23 cellular contexts compared by ENCODE assay signal in genomic region chr3:104461431-104461830, GRCh38.
DNase-seq lines count a peak whose midpoint lies in the region; ATAC-seq, FAIRE-seq and TF ChIP-seq lines count a peak whose summit lies in the region.
"Had no signal": no experiment of that assay in that cellular context is flagged by ENCODE, and none has a peak within 500 bp of the region (broad histone marks: within the 10 kb centered on the region; RNA-seq: fewer than 3 reads in every experiment).

No MANE protein-coding gene starts in this region.

- H3K23me2 ChIP-seq in H9 (ENCODE audit: insufficient read length, low read depth, low read length, poor library complexity, severe bottlenecking), result no peaks in the 10 kb centered on the region

- no peak overlapping the region for H4K5ac ChIP-seq in H9 (ENCODE audit: insufficient read length, low read depth, low read length)

- no CpG with 5 or more reads among the region's 1 CpG for WGBS in H9 (ENCODE audit: extremely low coverage, insufficient read length, low lambda C conversion rate)
- WGBS in trophoblast cell (ENCODE audit: extremely low coverage, insufficient coverage, insufficient read length), result no CpG with 5 or more reads among the region's 1 CpG

- no peaks in the 10 kb centered on the region for H3K4me1 ChIP-seq in H9 (ENCODE audit: insufficient read depth, low read length)
- H3K4me1 ChIP-seq in iPS-20b (ENCODE audit: insufficient read depth, low read length), result peaks cover 11% of the 10 kb centered on the region; the same call in 1 of the 2 replicates
- H3K4me1 ChIP-seq in trophoblast cell (ENCODE audit: control insufficient read depth in 1 of 2, insufficient read depth in 2 of 2, low read length in 2 of 2), result peaks cover 5 to 8% of the 10 kb centered on the region in 2 experiments
- H3K4me1 ChIP-seq in kidney (ENCODE audit: control insufficient read depth in 1 of 2, insufficient read depth in 1 of 2, low read depth in 1 of 2, low read length in 2 of 2), result peaks cover 0 to 3% of the 10 kb centered on the region in 2 donors

- no peak overlapping the region for H3K4me3 ChIP-seq in iPS-20b (ENCODE audit: low read length)
- no peak overlapping the region for H3K4me3 ChIP-seq in trophoblast cell (ENCODE audit: low read depth, low read length)
- H3K4me3 ChIP-seq in kidney (ENCODE audit: low read length in 2 of 2), result no peak overlapping the region
- H3K4me3 ChIP-seq: heart right ventricle had no signal

- no peak overlapping the region for H3K14ac ChIP-seq in H9 (ENCODE audit: insufficient read depth, low read length)
- no peak overlapping the region for H3K14ac ChIP-seq in trophoblast cell (ENCODE audit: low read length)

- H3K79me1 ChIP-seq in H9 (ENCODE audit: insufficient read depth, low read depth, low read length, poor library complexity, severe bottlenecking) (no peaks in the 10 kb centered on the region), trophoblast cell (ENCODE audit: low read length) (peaks cover 3% of the 10 kb centered on the region)

- H3K36me3 Mint-ChIP-seq in H9 (ENCODE audit: insufficient read depth in 1 of 3, low read depth in 3 of 3) (peaks cover 6 to 16% (median 8%) of the 10 kb centered on the region in 3 experiments; a peak in 6 of 7 replicates), WTC11 (peaks cover 15% of the 10 kb centered on the region)
- H3K36me3 Mint-ChIP-seq: activated naive CD8-positive, alpha-beta T cell; CD4-positive, CD25-positive, alpha-beta regulatory T cell; naive thymus-derived CD4-positive, alpha-beta T cell; type B pancreatic cell had no signal

- no peaks in the 10 kb centered on the region for H3K79me2 ChIP-seq in H9 (ENCODE audit: insufficient read depth, low read length)
- no peaks in the 10 kb centered on the region for H3K79me2 ChIP-seq in trophoblast cell (ENCODE audit: control insufficient read depth, insufficient read depth, low read length, poor library complexity)

- no peak overlapping the region for H3K4me3 Mint-ChIP-seq in H9
- H3K4me3 Mint-ChIP-seq in WTC11, result no peak overlapping the region
- H3K4me3 Mint-ChIP-seq: activated B cell treated with CpG ODN at 0.5 μM for 24 hours; activated naive CD8-positive, alpha-beta T cell; activated T-helper 17 cell treated with anti-CD3 and anti-CD28 coated beads, Interleukin-2, amount 50 U/mL, for 72 hours; CD4-positive, CD25-positive, alpha-beta regulatory T cell; endodermal cell; IgD-negative memory B cell; naive thymus-derived CD4-positive, alpha-beta T cell had no signal

- no peak overlapping the region for H3K56ac ChIP-seq in H9 (ENCODE audit: insufficient read length, low read depth, low read length)

- FAIRE-seq in kidney (lab: Jason Lieb, UNC), result no peak
- FAIRE-seq: GM12891, small intestine had no signal

- H3K36me3 ChIP-seq in iPS-20b (ENCODE audit: insufficient read depth, low read depth, low read length), result no peaks in the 10 kb centered on the region
- no peaks in the 10 kb centered on the region for H3K36me3 ChIP-seq in trophoblast cell (ENCODE audit: control insufficient read depth in 1 of 2, insufficient read depth in 2 of 2, low read length in 2 of 2)
- H3K36me3 ChIP-seq in kidney (ENCODE audit: control insufficient read depth in 1 of 2, insufficient read depth in 2 of 2, low read length in 2 of 2), result no peaks in the 10 kb centered on the region
- H3K36me3 ChIP-seq: heart right ventricle had no signal

- H3K4me1 Mint-ChIP-seq in H9 (peaks cover 10 to 12% of the 10 kb centered on the region in 2 experiments), WTC11 (peaks cover 14% of the 10 kb centered on the region)
- H3K4me1 Mint-ChIP-seq: activated T-helper 17 cell treated with anti-CD3 and anti-CD28 coated beads, Interleukin-2, amount 50 U/mL, for 72 hours; CD4-positive, CD25-positive, alpha-beta regulatory T cell; naive thymus-derived CD4-positive, alpha-beta T cell had no signal

- intact Hi-C loops in kidney (cut with DNase I), result no loop called here

- H3T11ph ChIP-seq in H9 (ENCODE audit: low read length), result no peak overlapping the region

- no peak overlapping the region for H2BK5ac ChIP-seq in H9 (ENCODE audit: insufficient read length, low read length)
- H2BK5ac ChIP-seq in trophoblast cell (ENCODE audit: low read depth, low read length, poor library complexity), result no peak overlapping the region

- H2AK5ac ChIP-seq in H9 (ENCODE audit: insufficient read length, low read length) (no peak overlapping the region), trophoblast cell (ENCODE audit: low read length) (no peak overlapping the region)

- DNase-seq in H9 (no peak), WTC11 (ENCODE audit: low spot score) (no peak), trophoblast cell (no peak), kidney (no peak), activated gamma-delta T cell (lab: John Stamatoyannopoulos, UW) (no peak)
- DNase-seq: activated B cell treated with CpG ODN at 0.5 μM for 24 hours; activated CD4-positive, alpha-beta T cell treated with anti-CD3 and anti-CD28 coated beads, Interleukin-2, amount 50 U/mL, for 4 hours; activated CD8-positive, alpha-beta memory T cell treated with anti-CD3 and anti-CD28 coated beads, Interleukin-2, amount 50 U/mL, for 48 hours; CD4-positive, CD25-positive, alpha-beta regulatory T cell; heart right ventricle; naive thymus-derived CD4-positive, alpha-beta T cell; NCI-H510A; occipital lobe; small intestine had no signal

- H2BK120ac ChIP-seq in H9 (ENCODE audit: low read depth, low read length, poor library complexity, severe bottlenecking) (no peak overlapping the region), trophoblast cell (ENCODE audit: insufficient read depth, low read length, poor library complexity) (no peak overlapping the region)

- H2AFZ ChIP-seq in H9 (ENCODE audit: low read length) (no peak overlapping the region), trophoblast cell (ENCODE audit: insufficient read depth, low read length, poor library complexity) (no peak overlapping the region)

- no peaks in the 10 kb centered on the region for H3K27me3 ChIP-seq in H9 (ENCODE audit: insufficient read depth, low read length)
- no peaks in the 10 kb centered on the region for H3K27me3 ChIP-seq in iPS-20b (ENCODE audit: insufficient read depth, low read length)
- no peaks in the 10 kb centered on the region for H3K27me3 ChIP-seq in trophoblast cell (ENCODE audit: insufficient read depth, low read length)
- H3K27me3 ChIP-seq: heart right ventricle had no signal

- no peak overlapping the region for H3K27ac ChIP-seq in H9 (ENCODE audit: insufficient read length, low read depth, low read length)
- H3K27ac ChIP-seq in iPS-20b (ENCODE audit: low read length), result no peak overlapping the region
- peak overlapping the region; percentile 55 for H3K27ac ChIP-seq in trophoblast cell (ENCODE audit: low read depth, low read length)
- H3K27ac ChIP-seq in kidney (ENCODE audit: low read depth in 2 of 2, low read length in 2 of 2), result no peak overlapping the region
- H3K27ac ChIP-seq: heart right ventricle had no signal

- H3K23ac ChIP-seq in H9 (ENCODE audit: insufficient read length, low read depth, low read length) (no peak overlapping the region), trophoblast cell (ENCODE audit: low read length) (no peak overlapping the region)

- POLR2A ChIA-PET in WTC11 (lab: Charles Lee), result interaction anchor here (1.2 kb wide), 1 partner anchor 469 kb away, joined by 3 read pairs; no protein-coding TSS in a partner anchor

- H3K27ac Mint-ChIP-seq in H9, result peak overlapping the region in 2 of 3 experiments; percentile 5 to 52; a peak in 2 of 7 replicates
- H3K27ac Mint-ChIP-seq in WTC11, result peak overlapping the region; percentile 67; the same call in 1 of the 2 replicates
- H3K27ac Mint-ChIP-seq: activated naive CD8-positive, alpha-beta T cell; activated T-helper 17 cell treated with anti-CD3 and anti-CD28 coated beads, Interleukin-2, amount 50 U/mL, for 72 hours; CD4-positive, CD25-positive, alpha-beta regulatory T cell; endodermal cell; IgD-negative memory B cell; naive thymus-derived CD4-positive, alpha-beta T cell had no signal

- H3K4ac ChIP-seq in H9 (ENCODE audit: low read depth, low read length) (no peak overlapping the region), trophoblast cell (ENCODE audit: low read depth, low read length) (no peak overlapping the region)

- TF ChIP-seq CTCF in H9 (conservative IDR thresholded peaks at IDR 0.05), result no peak
- TF ChIP-seq CTCF in WTC11 (IDR thresholded peaks at IDR 0.05), result no peak
- no peak for TF ChIP-seq CTCF in kidney (IDR thresholded peaks at IDR 0.05; ENCODE audit: borderline replicate concordance, extremely low read depth, insufficient read depth)

- H4K91ac ChIP-seq in H9 (ENCODE audit: insufficient read length, low read depth, low read length) (no peak overlapping the region), trophoblast cell (ENCODE audit: low read depth, low read length) (no peak overlapping the region)

- no peak overlapping the region for H2BK20ac ChIP-seq in H9 (ENCODE audit: low read depth, low read length, poor library complexity, severe bottlenecking)

- no peaks in the 10 kb centered on the region for H3K9me3 ChIP-seq in H9 (ENCODE audit: control insufficient read depth, low read depth, low read length)
- H3K9me3 ChIP-seq in iPS-20b (ENCODE audit: insufficient read depth, low read depth, low read length), result no peaks in the 10 kb centered on the region
- no peaks in the 10 kb centered on the region for H3K9me3 ChIP-seq in trophoblast cell (ENCODE audit: insufficient read depth, low read depth, low read length)
- H3K9me3 ChIP-seq in kidney (ENCODE audit: control insufficient read depth in 1 of 2, low read length in 2 of 2), result no peaks in the 10 kb centered on the region

- H4K12ac ChIP-seq in trophoblast cell (ENCODE audit: low read depth, low read length), result no peak overlapping the region

- H3K9ac ChIP-seq in H9 (ENCODE audit: extremely low read depth, insufficient read length, low read length) (no peak overlapping the region), iPS-20b (ENCODE audit: low read depth, low read length) (peak overlapping the region; percentile 16; the same call in 1 of the 2 replicates), trophoblast cell (ENCODE audit: low read length) (no peak overlapping the region), kidney (ENCODE audit: low read length in 2 of 2) (no peak overlapping the region)

- no peak for ATAC-seq in WTC11
- ATAC-seq in GM18873 (IDR thresholded peaks at IDR 0.05; ENCODE audit: low FRiP score, unreplicated experiment), result no peak
- ATAC-seq: activated T-helper 17 cell treated with anti-CD3 and anti-CD28 coated beads, Interleukin-2, amount 50 U/mL, for 72 hours; esophagus mucosa; naive thymus-derived CD4-positive, alpha-beta T cell had no signal

- H4K8ac ChIP-seq in H9 (replicated peaks; ENCODE audit: insufficient read length, low read depth, low read length), result no peak overlapping the region
- no peak overlapping the region for H4K8ac ChIP-seq in trophoblast cell (ENCODE audit: low read depth, low read length)

- H3K9me3 Mint-ChIP-seq in H9 (peaks cover 17 to 19% of the 10 kb centered on the region in 2 experiments; a peak in 4 of 5 replicates), WTC11 (peaks cover 25% of the 10 kb centered on the region)
- H3K9me3 Mint-ChIP-seq: activated T-helper 17 cell treated with anti-CD3 and anti-CD28 coated beads, Interleukin-2, amount 50 U/mL, for 72 hours had no signal

- H2BK15ac ChIP-seq in H9 (ENCODE audit: low read depth, low read length), result no peak overlapping the region

- H4K20me1 ChIP-seq in H9 (ENCODE audit: control insufficient read depth, insufficient read depth, insufficient read length), result no peaks in the 10 kb centered on the region

- H2BK12ac ChIP-seq in H9 (ENCODE audit: insufficient read length, low read depth, low read length), result no peak overlapping the region
- no peak overlapping the region for H2BK12ac ChIP-seq in trophoblast cell (ENCODE audit: low read length)

- no peak overlapping the region for H3K18ac ChIP-seq in H9 (ENCODE audit: insufficient read length, low read depth, low read length)
- no peak overlapping the region for H3K18ac ChIP-seq in trophoblast cell (ENCODE audit: low read length)

- CTCF ChIA-PET in WTC11 (lab: Charles Lee), result interaction anchor here (0.6 to 1.6 kb wide), 13 partner anchors 10 to 469 kb away, joined by 3 to 11 read pairs (median 4); no protein-coding TSS in a partner anchor

- H3K4me2 ChIP-seq in H9 (ENCODE audit: insufficient read depth, insufficient read length, low read length) (no peak overlapping the region), trophoblast cell (ENCODE audit: low read length) (no peak overlapping the region)

- H3K27me3 Mint-ChIP-seq in H9 (ENCODE audit: low read depth), result no peaks in the 10 kb centered on the region
- no peaks in the 10 kb centered on the region for H3K27me3 Mint-ChIP-seq in WTC11 (ENCODE audit: low read depth)
- H3K27me3 Mint-ChIP-seq: activated B cell treated with CpG ODN at 0.5 μM for 24 hours; activated naive CD8-positive, alpha-beta T cell; activated T-helper 17 cell treated with anti-CD3 and anti-CD28 coated beads, Interleukin-2, amount 50 U/mL, for 72 hours; CD4-positive, CD25-positive, alpha-beta regulatory T cell; IgD-negative memory B cell; naive thymus-derived CD4-positive, alpha-beta T cell; type B pancreatic cell had no signal
